Comparison of ENCODE assay signal across 8 cellular contexts in genomic region chr1:201999625-202000238, GRCh38. TPM values are rescaled to one million over a fixed set of nuclear protein-coding genes. Genes with fewer than 3 reads are reported as not detected.
DNase-seq lines count a peak whose midpoint lies in the region; ATAC-seq and TF ChIP-seq lines count a peak whose summit lies in the region.

No MANE protein-coding gene starts in this region.

- peaks cover 0 to 95% (median 22%) of the 10 kb centered on the region in 3 donors for H3K36me3 Mint-ChIP-seq in naive thymus-derived CD8-positive, alpha-beta T cell

- H3K9me3 Mint-ChIP-seq in naive thymus-derived CD8-positive, alpha-beta T cell, result no peaks in the 10 kb centered on the region

- DNase-seq in GM03348 (ENCODE audit: low spot score) (peak; percentile 65), NCI-H146 treated with DMSO at 0.1 percent for 48 hours (lab: John Stamatoyannopoulos, UW; ENCODE audit: unreplicated experiment) (peak; percentile 63), SW480 (ENCODE audit: low spot score) (peak; percentile 72), epidermal melanocyte (ENCODE audit: insufficient read length, low spot score) (peak; percentile 59), NK-92 (lab: John Stamatoyannopoulos, UW; ENCODE audit: unreplicated experiment) (no peak)
- peak in 3 of 10 donors; percentile 10 to 25 (median 15) for DNase-seq in naive thymus-derived CD8-positive, alpha-beta T cell
- DNase-seq in NK-92 treated with Interleukin-12 subunit alpha and Interleukin-12 subunit beta, amount 100 ng/mL, for 24 hours (lab: John Stamatoyannopoulos, UW), result no peak

- TF ChIP-seq CTCF in 22Rv1 (IDR thresholded peaks at IDR 0.05), result peak; percentile 96

- peaks cover 0 to 4% (median 0%) of the 10 kb centered on the region in 4 donors for H3K4me1 Mint-ChIP-seq in naive thymus-derived CD8-positive, alpha-beta T cell

- H3K27ac ChIP-seq in 22Rv1, result no peak overlapping the region

- peak overlapping the region in 1 of 10 donors; percentile 76 for H3K27ac Mint-ChIP-seq in naive thymus-derived CD8-positive, alpha-beta T cell

- H3K4me3 Mint-ChIP-seq in naive thymus-derived CD8-positive, alpha-beta T cell, result no peak overlapping the region

- POLR2A ChIA-PET in naive thymus-derived CD8-positive, alpha-beta T cell (lab: Charles Lee), result interaction anchor here (0.7 kb wide), 1 partner anchor 17 kb away, joined by 4 read pairs; no protein-coding TSS in a partner anchor

- H3K27me3 Mint-ChIP-seq in naive thymus-derived CD8-positive, alpha-beta T cell, result no peaks in the 10 kb centered on the region

- peak; percentile 67 to 69 for ATAC-seq in naive thymus-derived CD8-positive, alpha-beta T cell

RNA-seq across cellular contexts. Expression of gene ELF3, which starts 10.7 kb away (rescaled TPM):
- 1 to 10 TPM; 1.5 to 2.0 TPM for total RNA-seq in naive thymus-derived CD8-positive, alpha-beta T cell
- polyA plus RNA-seq in naive thymus-derived CD8-positive, alpha-beta T cell, result not detected

RNA-seq across cellular contexts. Expression of gene RNPEP, which starts 17.3 kb away (rescaled TPM):
- total RNA-seq in naive thymus-derived CD8-positive, alpha-beta T cell, result 10 to 100 TPM; 25.2 to 26.3 TPM
- polyA plus RNA-seq in naive thymus-derived CD8-positive, alpha-beta T cell, result 10 to 100 TPM; 24.1 to 33.2 (median 28.1) TPM

RNA-seq across cellular contexts. Expression of gene TIMM17A, which starts 44.4 kb away (rescaled TPM):
- 10 to 100 TPM; 29.1 to 31.8 TPM for total RNA-seq in naive thymus-derived CD8-positive, alpha-beta T cell
- polyA plus RNA-seq in naive thymus-derived CD8-positive, alpha-beta T cell, result 10 to 100 TPM; 15.5 to 25.3 (median 17.8) TPM

RNA-seq across cellular contexts. Expression of gene LMOD1, which starts 53.4 kb away (rescaled TPM):
- total RNA-seq in naive thymus-derived CD8-positive, alpha-beta T cell, result not detected
- polyA plus RNA-seq in naive thymus-derived CD8-positive, alpha-beta T cell, result not detected

Comparison
In these comparisons a context has a peak if more than half of its experiments do, and no peak if none do; other contexts are left out.
1. DNase-seq: peak in GM03348 (single experiment), NCI-H146 treated with DMSO at 0.1 percent for 48 hours (single experiment), SW480 (single experiment) and epidermal melanocyte (single experiment); none in NK-92 treated with Interleukin-12 subunit alpha and Interleukin-12 subunit beta, amount 100 ng/mL, for 24 hours (single experiment) and NK-92 (single experiment).